ENCODE assay signal across 26 cellular contexts in the genomic region with DNA sequence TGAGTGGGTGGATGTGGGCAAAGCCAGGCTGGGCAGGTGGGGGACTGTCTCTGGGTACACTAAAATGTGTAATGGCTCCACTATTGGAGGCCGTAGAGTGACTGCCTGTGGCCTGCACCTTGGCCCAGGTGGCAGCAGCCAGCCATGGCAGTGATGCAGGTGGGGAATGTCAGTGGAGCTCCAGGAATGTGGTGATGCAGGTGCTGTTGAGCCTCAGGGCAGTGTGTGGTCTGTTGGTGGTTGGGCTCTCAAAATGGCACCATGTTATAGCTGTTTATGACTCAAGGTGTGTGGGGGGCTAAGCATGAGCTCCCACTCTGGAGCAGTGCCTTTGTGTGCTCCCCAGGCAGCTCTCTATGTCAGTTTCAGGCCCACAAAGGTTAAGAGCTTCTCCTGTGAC.
"Had no signal": no experiment of that assay in that cellular context is flagged by ENCODE, and none has a peak within 500 bp of the region (broad histone marks: within the 10 kb centered on the region; RNA-seq: fewer than 3 reads in every experiment).

No MANE protein-coding gene starts in this region.

- H2AFZ ChIP-seq: hepatocyte had no signal

- H3K9me3 Mint-ChIP-seq: nephron, type B pancreatic cell had no signal

- H3K36me3 Mint-ChIP-seq: mesothelial cell of epicardium; stimulated activated effector memory CD8-positive, alpha-beta T cell treated with anti-CD3 and anti-CD28 coated beads, Interleukin-12 subunit alpha, Interleukin-12 subunit beta, amount 100 ng/mL, for 72 hours; type B pancreatic cell had no signal

- ATAC-seq: gastroesophageal sphincter; heart left ventricle; left lobe of liver; mucosa of descending colon; naive thymus-derived CD4-positive, alpha-beta T cell; psoas muscle; right cardiac atrium; stimulated activated effector memory CD8-positive, alpha-beta T cell treated with anti-CD3 and anti-CD28 coated beads, Interleukin-12 subunit alpha, Interleukin-12 subunit beta, amount 100 ng/mL, for 72 hours had no signal

- H3K27me3 ChIP-seq: gastroesophageal sphincter, heart left ventricle, hepatocyte, ovary, sigmoid colon, stomach, thyroid gland had no signal

- H3K4me1 ChIP-seq: gastroesophageal sphincter, heart left ventricle, psoas muscle, sigmoid colon, stomach, thyroid gland had no signal

- H3K27ac Mint-ChIP-seq: memory B cell; mesothelial cell of epicardium; naive thymus-derived CD4-positive, alpha-beta T cell; nephron; stimulated activated effector memory CD8-positive, alpha-beta T cell treated with anti-CD3 and anti-CD28 coated beads, Interleukin-12 subunit alpha, Interleukin-12 subunit beta, amount 100 ng/mL, for 72 hours; type B pancreatic cell had no signal

- H3K9me3 ChIP-seq: gastroesophageal sphincter, heart left ventricle, mucosa of descending colon, ovary, psoas muscle, sigmoid colon, thyroid gland had no signal

- H3K4me3 ChIP-seq: coronary artery, gastroesophageal sphincter, heart left ventricle, hepatocyte, lung, mucosa of descending colon, ovary, psoas muscle, sigmoid colon, stomach, thyroid gland had no signal

- H3K4me1 Mint-ChIP-seq: memory B cell; mesothelial cell of epicardium; naive thymus-derived CD4-positive, alpha-beta T cell; nephron; stimulated activated effector memory CD8-positive, alpha-beta T cell treated with anti-CD3 and anti-CD28 coated beads, Interleukin-12 subunit alpha, Interleukin-12 subunit beta, amount 100 ng/mL, for 72 hours had no signal

- H3K27ac ChIP-seq: coronary artery, gastroesophageal sphincter, heart left ventricle, hepatocyte, ovary, psoas muscle, sigmoid colon, stomach, thyroid gland had no signal

- H3K4me3 Mint-ChIP-seq: memory B cell; mesothelial cell of epicardium; naive thymus-derived CD4-positive, alpha-beta T cell; nephron; stimulated activated effector memory CD8-positive, alpha-beta T cell treated with anti-CD3 and anti-CD28 coated beads, Interleukin-12 subunit alpha, Interleukin-12 subunit beta, amount 100 ng/mL, for 72 hours; type B pancreatic cell had no signal

- H3K4me2 ChIP-seq: hepatocyte had no signal

- DNase-seq: dermis blood vessel endothelial cell; effector memory CD4-positive, alpha-beta T cell; heart left ventricle; kidney glomerular epithelial cell; mucosa of descending colon; naive thymus-derived CD4-positive, alpha-beta T cell; nucleus accumbens; ovary; psoas muscle; right cardiac atrium; sigmoid colon; stimulated activated CD4-positive, alpha-beta T cell treated with anti-CD3 and anti-CD28 coated beads, Interleukin-2, amount 100 ng/mL, for 24 hours; stimulated activated CD4-positive, alpha-beta T cell treated with anti-CD3 and anti-CD28 coated beads, Interleukin-4, amount 100 ng/mL, for 24 hours; stimulated activated naive CD4-positive, alpha-beta T cell treated with Interleukin-2 at 50 U/mL for 16 hours; stomach; thyroid gland had no signal

- H3K79me2 ChIP-seq: hepatocyte had no signal

- H3K36me3 ChIP-seq: gastroesophageal sphincter, heart left ventricle, ovary, sigmoid colon, stomach, thyroid gland had no signal
